8 cellular contexts compared by ENCODE assay signal in the genomic region with DNA sequence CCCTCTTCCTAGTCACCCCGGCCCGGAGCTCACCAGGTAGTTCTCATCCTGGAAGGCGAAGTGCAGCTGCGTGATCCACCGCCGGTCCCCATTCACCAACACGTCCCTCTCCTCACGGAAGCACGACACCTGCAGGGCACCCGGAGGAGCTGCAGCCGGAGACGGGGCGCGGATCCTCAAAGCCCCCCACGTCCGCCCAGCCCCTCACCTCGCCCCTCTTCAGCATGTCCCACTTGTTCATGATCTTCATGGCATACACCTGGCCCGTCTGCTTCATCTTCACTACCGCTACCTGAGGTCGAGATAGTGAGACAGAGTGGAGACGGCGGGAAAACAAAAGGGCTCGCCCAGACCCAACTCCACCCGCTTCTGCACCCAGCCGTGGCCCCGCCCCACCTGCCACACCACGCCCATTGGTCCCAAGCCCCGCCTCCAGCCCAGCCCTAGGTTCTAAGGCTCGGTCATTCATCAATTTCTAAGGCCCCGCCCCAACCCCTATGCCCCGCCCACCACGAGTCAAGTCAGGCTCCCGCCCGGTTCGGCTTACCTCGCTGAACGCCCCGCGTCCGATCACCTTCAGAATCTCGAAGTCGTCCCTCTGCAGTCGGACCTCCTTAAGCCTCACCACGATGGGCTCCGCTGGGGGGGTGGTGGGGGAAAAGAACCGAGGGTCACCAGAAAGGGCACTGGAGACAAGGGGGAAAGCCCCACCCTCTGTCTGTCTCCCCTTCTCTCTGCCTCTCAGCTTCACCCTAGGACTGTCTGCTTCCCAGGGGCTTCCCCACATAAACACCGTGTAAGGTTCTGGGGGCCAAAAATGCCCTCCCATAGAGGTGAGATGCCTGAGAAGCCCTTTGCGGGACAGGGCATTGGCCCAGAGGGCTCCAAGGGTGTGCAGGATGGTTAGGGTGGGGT. TPM values are rescaled to one million over a fixed set of nuclear protein-coding genes. Genes with fewer than 3 reads are reported as not detected.
A peak's percentile ranks its signal among the peaks of the same experiment; 100 is the strongest.
DNase-seq lines count a peak whose midpoint lies in the region; ATAC-seq and TF ChIP-seq lines count a peak whose summit lies in the region.

No MANE protein-coding gene starts in this region.

- ATAC-seq in GM19324 (IDR thresholded peaks at IDR 0.05; ENCODE audit: low FRiP score, unreplicated experiment) (peak; percentile 59), PC-3 (peak; percentile 72), psoas muscle (no peak), aorta (ENCODE audit: low FRiP score) (peak; percentile 48)

- H3K4me3 ChIP-seq in PC-3 (ENCODE audit: low read length) (peak overlapping the region; percentile 68), psoas muscle (peak overlapping the region; percentile 87), aorta (ENCODE audit: low read length in 2 of 2) (no peak overlapping the region)

- TF ChIP-seq CTCF in PC-3 (conservative IDR thresholded peaks at IDR 0.05; ENCODE audit: low read depth, low read length) (peak; percentile 77), glutamatergic neuron (IDR thresholded peaks at IDR 0.05; ENCODE audit: partially characterized antibody, unreplicated experiment) (peak; percentile 74), psoas muscle (IDR thresholded peaks at IDR 0.05) (no peak)

- peak; percentile 75 for DNase-seq in AG08396 (ENCODE audit: low spot score)
- peak; percentile 99 for DNase-seq in HT-29 (ENCODE audit: low spot score)
- DNase-seq in PC-3 = peak; percentile 86
- DNase-seq in activated T-helper 9 cell treated with anti-CD3 and anti-CD28 coated beads, Interleukin-2, amount 50 U/mL, for 16 hours (ENCODE audit: low read depth) = peak; percentile 72
- DNase-seq in glutamatergic neuron = peak; percentile 94
- DNase-seq in psoas muscle = peak; percentile 84 to 85
- DNase-seq in aorta = peak; percentile 87 to 97

- CTCF ChIA-PET in PC-3 (lab: Charles Lee) = interaction anchor here (1.1 to 1.5 kb wide), 2 partner anchors 9 to 12 kb away, joined by 4 to 19 read pairs; a partner anchor contains a TSS

- no peaks in the 10 kb centered on the region for H3F3A ChIP-seq in PC-3 (ENCODE audit: low read length, unreplicated experiment)

- H3K9me2 ChIP-seq in PC-3 (replicated peaks; ENCODE audit: low read length) = no peaks in the 10 kb centered on the region

- H3K79me2 ChIP-seq in PC-3 (ENCODE audit: low read length) = no peaks in the 10 kb centered on the region

- H3K4me3 Mint-ChIP-seq in glutamatergic neuron (ENCODE audit: unreplicated experiment) = peak overlapping the region; percentile 91

- H3K36me3 ChIP-seq in PC-3 (ENCODE audit: low read depth, low read length) (no peaks in the 10 kb centered on the region), psoas muscle (ENCODE audit: insufficient read depth in 1 of 2, low read depth in 1 of 2) (peaks cover 4 to 47% of the 10 kb centered on the region in 2 donors), aorta (ENCODE audit: control insufficient read depth in 1 of 2, insufficient read depth in 2 of 2, low read length in 1 of 2) (peaks cover 0 to 20% of the 10 kb centered on the region in 2 donors)

- H3K36me3 Mint-ChIP-seq in glutamatergic neuron (ENCODE audit: unreplicated experiment) = no peaks in the 10 kb centered on the region

- no peaks in the 10 kb centered on the region for H4K20me1 ChIP-seq in PC-3 (ENCODE audit: low read length)

- 50 to 53% (median 52%) methylated on average over 46 to 48 of the region's 48 CpGs for WGBS in psoas muscle, 3 donors
- WGBS in aorta, 2 donors = 29 to 34% methylated on average over 48 of the region's 48 CpGs

- H3K4me1 Mint-ChIP-seq in glutamatergic neuron (ENCODE audit: low read depth, unreplicated experiment) = peaks cover 12% of the 10 kb centered on the region

- intact Hi-C loops in PC-3 (cut with micrococcal nuclease) = no loop called here
- intact Hi-C loops in psoas muscle (cut with DNase I) = loop anchor here in 1 of 2 donors (10.0 kb wide), 1 partner anchor 1035 kb away; a partner anchor contains a TSS
- intact Hi-C loops in aorta (cut with DNase I) = no loop called here

- POLR2A ChIA-PET in PC-3 (lab: Charles Lee; ENCODE audit: unreplicated experiment) = interaction anchor here (0.5 kb wide), 1 partner anchor 13 kb away, joined by 8 read pairs; a partner anchor contains a TSS

- H3K9me3 ChIP-seq in PC-3 (ENCODE audit: low read length) = no peaks in the 10 kb centered on the region
- no peaks in the 10 kb centered on the region for H3K9me3 ChIP-seq in psoas muscle
- no peaks in the 10 kb centered on the region for H3K9me3 ChIP-seq in aorta (ENCODE audit: control insufficient read depth, low read length)

- BruUV-seq in PC-3 (replicated peaks; lab: Mats Ljungman, UMichigan) = no TSS peak

- H3K27me3 Mint-ChIP-seq in glutamatergic neuron (ENCODE audit: unreplicated experiment) = peaks cover 10% of the 10 kb centered on the region

- peaks cover 3% of the 10 kb centered on the region for H3K9me3 Mint-ChIP-seq in glutamatergic neuron (ENCODE audit: unreplicated experiment)

- H3K27ac Mint-ChIP-seq in glutamatergic neuron (ENCODE audit: unreplicated experiment) = no peak overlapping the region

- no peak overlapping the region for H3K27ac ChIP-seq in PC-3 (ENCODE audit: low read length)
- H3K27ac ChIP-seq in psoas muscle = peak overlapping the region; percentile 41
- peak overlapping the region in 1 of 2 donors; percentile 73 for H3K27ac ChIP-seq in aorta (ENCODE audit: low read depth in 1 of 2, low read length in 2 of 2)

- no peaks in the 10 kb centered on the region for H3K27me3 ChIP-seq in PC-3 (ENCODE audit: low read length)
- H3K27me3 ChIP-seq in psoas muscle (ENCODE audit: insufficient read depth in 3 of 3, low read length in 2 of 3) = no peaks in the 10 kb centered on the region
- no peaks in the 10 kb centered on the region for H3K27me3 ChIP-seq in aorta (ENCODE audit: control insufficient read depth in 1 of 2, insufficient read depth in 2 of 2, low read length in 1 of 2)

- H3K9ac ChIP-seq in PC-3 (ENCODE audit: low read length) = no peak overlapping the region

- H3K4me1 ChIP-seq in PC-3 (ENCODE audit: insufficient read depth, low read length) (peaks cover 49% of the 10 kb centered on the region), psoas muscle (peaks cover 28% of the 10 kb centered on the region), aorta (ENCODE audit: control insufficient read depth in 1 of 2, insufficient read depth in 2 of 2, low read length in 2 of 2) (no peaks in the 10 kb centered on the region)

- H3K4me2 ChIP-seq in PC-3 (ENCODE audit: low read length) = peak overlapping the region; percentile 86

- H2AFZ ChIP-seq in PC-3 (ENCODE audit: low read length) = peak overlapping the region; percentile 68

RNA-seq across cellular contexts. Expression of a gene that starts 2.8 kb away (rescaled TPM):
- total RNA-seq in HT-29 (2014; rRNA removed; shearing (Covaris generic)) = 31.1 and 45.7 TPM in 2 replicates
- total RNA-seq in PC-3 (2014; rRNA removed) = 18.3 and 18.9 TPM in 2 replicates
- 107 TPM for total RNA-seq in glutamatergic neuron (ENCODE audit: unreplicated experiment)
- 100 to 1,000 TPM; 132 to 617 (median 337) TPM for total RNA-seq in psoas muscle
- 10 to 100 TPM; 53.0 to 77.7 (median 77.0) TPM for polyA plus RNA-seq in psoas muscle
- total RNA-seq in aorta = 100 to 1,000 TPM; 155 to 215 TPM
- 100 to 1,000 TPM; 139 to 408 TPM for polyA plus RNA-seq in aorta

RNA-seq across cellular contexts. Expression of a gene that starts 10.4 kb away (rescaled TPM):
- total RNA-seq in HT-29 (2014; rRNA removed; shearing (Covaris generic)) = 26.8 and 28.6 TPM in 2 replicates
- total RNA-seq in PC-3 (2014; rRNA removed) = 9.3 and 13.6 TPM in 2 replicates
- total RNA-seq in glutamatergic neuron (ENCODE audit: unreplicated experiment) = 2.0 TPM
- total RNA-seq in psoas muscle = 10 to 100 TPM in 1 of 4 donors, 1 to 10 TPM in 3; 9.2 to 14.5 (median 9.4) TPM
- polyA plus RNA-seq in psoas muscle = 1 to 10 TPM; 7.0 to 9.1 (median 8.7) TPM
- 10 to 100 TPM; 17.8 to 27.3 TPM for total RNA-seq in aorta
- 10 to 100 TPM in 1 of 2 donors, 1 to 10 TPM in 1; 8.1 to 34.4 TPM for polyA plus RNA-seq in aorta

RNA-seq across cellular contexts. Expression of a gene that starts 13.2 kb away (rescaled TPM):
- 102 and 108 TPM in 2 replicates for total RNA-seq in HT-29 (2014; rRNA removed; shearing (Covaris generic))
- total RNA-seq in PC-3 (2014; rRNA removed) = 34.9 and 50.3 TPM in 2 replicates
- 123 TPM for total RNA-seq in glutamatergic neuron (ENCODE audit: unreplicated experiment)
- total RNA-seq in psoas muscle = 100 to 1,000 TPM in 1 of 4 donors, 10 to 100 TPM in 3; 50.8 to 104 (median 66.9) TPM
- polyA plus RNA-seq in psoas muscle = 10 to 100 TPM; 38.4 to 61.8 (median 48.2) TPM
- 10 to 100 TPM; 70.7 TPM for total RNA-seq in aorta
- 10 to 100 TPM; 20.9 to 62.2 TPM for polyA plus RNA-seq in aorta

RNA-seq across cellular contexts. Expression of a gene that starts 35.6 kb away (rescaled TPM):
- total RNA-seq in HT-29 (2014; rRNA removed; shearing (Covaris generic)) = not detected in 2 replicates
- total RNA-seq in PC-3 (2014; rRNA removed) (0.12 TPM in 1 of 2 replicates, not detected in the other), glutamatergic neuron (ENCODE audit: unreplicated experiment) (0.61 TPM), psoas muscle (under 1 TPM in 2 of 4 donors, not detected in 2; 0.12 to 0.15 TPM), aorta (under 1 TPM; 0.15 to 0.23 TPM)
- polyA plus RNA-seq in psoas muscle (under 1 TPM in 2 of 3 donors, not detected in 1; 0.03 to 0.05 TPM), aorta (not detected)

RNA-seq across cellular contexts. Expression of a gene that starts 46.2 kb away (rescaled TPM):
- total RNA-seq in HT-29 (2014; rRNA removed; shearing (Covaris generic)) = not detected in 2 replicates
- total RNA-seq in PC-3 (2014; rRNA removed) = not detected in 2 replicates
- total RNA-seq in glutamatergic neuron (ENCODE audit: unreplicated experiment) = not detected
- not detected for total RNA-seq in psoas muscle
- under 1 TPM in 1 of 3 donors, not detected in 2; 0.01 TPM for polyA plus RNA-seq in psoas muscle
- not detected for total RNA-seq in aorta
- not detected for polyA plus RNA-seq in aorta

Comparison
In these comparisons a context has a peak if more than half of its experiments do, and no peak if none do; other contexts are left out.
1. ATAC-seq: peak in GM19324 (single experiment), PC-3 (single experiment) and aorta (single experiment); none in psoas muscle (0 of 4).
2. H3K4me3 ChIP-seq: peak in PC-3 (single experiment) and psoas muscle (single experiment); none in aorta (0 of 2).
3. Peak in every context shown above with its lines, with median percentiles within 50 percentile points of each other: DNase-seq.